20 cellular contexts compared by ENCODE assay signal in genomic region chr16:76882105-76882504, GRCh38.
DNase-seq lines count a peak whose midpoint lies in the region; ATAC-seq, FAIRE-seq and TF ChIP-seq lines count a peak whose summit lies in the region.
"Had no signal": no experiment of that assay in that cellular context is flagged by ENCODE, and none has a peak within 500 bp of the region (broad histone marks: within the 10 kb centered on the region; RNA-seq: fewer than 3 reads in every experiment).

No MANE protein-coding gene starts in this region.

- ATAC-seq in HG03139 (IDR thresholded peaks at IDR 0.05; ENCODE audit: unreplicated experiment) (no peak), HG02610 (IDR thresholded peaks at IDR 0.05; ENCODE audit: unreplicated experiment) (no peak)
- ATAC-seq: GM23338 had no signal

- no peaks in the 10 kb centered on the region for H3K27me3 ChIP-seq in bronchial epithelial cell (ENCODE audit: control insufficient read depth, insufficient read depth, low read length)
- H3K27me3 ChIP-seq: Peyer's patch, SJCRH30 had no signal

- no peaks in the 10 kb centered on the region for H3K36me3 ChIP-seq in bronchial epithelial cell (ENCODE audit: control insufficient read depth, insufficient read depth, low read length)
- H3K36me3 ChIP-seq: Peyer's patch, SJCRH30 had no signal

- DNase-seq in NAMALWA (ENCODE audit: low spot score) (peak; percentile 14), OCI-M1 (lab: John Stamatoyannopoulos, UW) (peak; percentile 25), bronchial epithelial cell (ENCODE audit: low read depth) (peak; percentile 2)
- DNase-seq in stimulated activated naive CD4-positive, alpha-beta T cell treated with Interleukin-2 at 50 U/mL for 16 hours (lab: John Stamatoyannopoulos, UW) = no peak
- no peak for DNase-seq in stimulated activated CD4-positive, alpha-beta T cell treated with anti-CD3 and anti-CD28 coated beads, Interleukin-4, amount 100 ng/mL, for 24 hours
- DNase-seq: KG1; MM.1S; NCI-H1105 treated with DMSO at 0.1 percent for 48 hours; NCI-H1930; NCI-H2171 treated with DMSO at 0.1 percent for 48 hours; NCI-H510A treated with DMSO at 0.1 percent for 48 hours; NK-92 treated with Interleukin-12 subunit alpha and Interleukin-12 subunit beta, amount 100 ng/mL, for 24 hours; Peyer's patch; SJCRH30; T-helper 9 cell had no signal

- FAIRE-seq in bronchial epithelial cell (lab: Jason Lieb, UNC) = no peak
- FAIRE-seq: GM12891 had no signal

- TF ChIP-seq CTCF in C4-2B (conservative IDR thresholded peaks at IDR 0.05) (peak; percentile 59), bronchial epithelial cell (IDR thresholded peaks at IDR 0.05; ENCODE audit: insufficient read depth, low read length, severe bottlenecking) (peak; percentile 2)

- H3K4me3 ChIP-seq in bronchial epithelial cell (ENCODE audit: low read depth, low read length) = no peak overlapping the region
- H3K4me3 ChIP-seq: GM23338, Peyer's patch, SJCRH30 had no signal

- no peak overlapping the region for H3K27ac ChIP-seq in C4-2B
- H3K27ac ChIP-seq: Peyer's patch, SJCRH30 had no signal

Comparison
In these comparisons a context has a peak if more than half of its experiments do, and no peak if none do; other contexts are left out.
1. DNase-seq: peak in NAMALWA (single experiment), OCI-M1 (single experiment) and bronchial epithelial cell (single experiment); none in stimulated activated naive CD4-positive, alpha-beta T cell treated with Interleukin-2 at 50 U/mL for 16 hours (single experiment) and stimulated activated CD4-positive, alpha-beta T cell treated with anti-CD3 and anti-CD28 coated beads, Interleukin-4, amount 100 ng/mL, for 24 hours (single experiment).